10 cellular contexts compared by ENCODE assay signal in the genomic region with DNA sequence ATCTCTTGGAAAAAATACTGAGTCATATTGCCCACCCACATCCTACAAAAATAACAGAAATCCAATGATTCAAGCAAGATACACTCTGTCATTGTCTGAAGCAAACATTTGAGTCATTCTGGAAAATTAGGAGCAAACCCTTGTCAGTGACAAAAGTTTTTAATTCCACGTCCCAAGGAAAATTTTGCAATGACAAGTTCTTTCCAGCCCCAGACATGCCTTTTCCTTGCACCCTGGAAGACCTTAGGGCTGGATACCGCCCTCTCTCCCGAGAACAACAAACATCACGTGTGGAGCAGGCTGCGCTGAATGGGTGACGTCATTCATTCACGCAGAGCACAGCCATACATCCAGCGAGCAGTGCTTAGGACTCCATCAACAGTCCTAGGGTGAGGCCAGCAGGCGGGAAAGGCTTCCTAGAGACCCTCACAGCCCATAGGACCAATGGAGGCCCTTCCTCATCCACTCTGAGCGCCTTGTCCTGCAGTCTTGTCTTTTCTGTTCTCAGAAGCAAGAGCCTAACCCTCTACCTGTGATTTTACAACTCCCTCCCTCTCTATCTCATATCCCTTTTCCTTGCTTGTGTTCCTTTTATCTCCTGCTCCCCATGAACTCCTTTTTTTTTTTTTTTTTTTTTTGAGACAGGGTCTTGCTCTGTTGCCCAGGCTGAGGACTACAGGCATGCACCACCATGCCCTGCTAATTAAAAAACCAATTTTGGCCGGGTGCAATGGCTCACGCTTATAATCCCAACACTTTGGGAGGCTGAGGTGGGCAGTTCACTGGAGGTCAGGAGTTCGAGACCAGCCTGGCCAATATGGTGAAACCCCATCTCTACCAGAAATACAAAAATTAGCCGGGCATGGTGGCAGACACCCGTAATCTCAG. TPM values are rescaled to one million over a fixed set of nuclear protein-coding genes. Genes with fewer than 3 reads are reported as not detected.
DNase-seq lines count a peak whose midpoint lies in the region; ATAC-seq and TF ChIP-seq lines count a peak whose summit lies in the region.
"Had no signal": no experiment of that assay in that cellular context is flagged by ENCODE, and none has a peak within 500 bp of the region (broad histone marks: within the 10 kb centered on the region; RNA-seq: fewer than 3 reads in every experiment).

No MANE protein-coding gene starts in this region.

- TF ChIP-seq CTCF in brain microvascular endothelial cell (IDR thresholded peaks at IDR 0.05; ENCODE audit: low read depth, low read length, missing control alignments) (no peak), upper lobe of left lung (IDR thresholded peaks at IDR 0.05) (no peak)

- H3K27ac ChIP-seq in brain microvascular endothelial cell: peak overlapping the region; percentile 52
- no peak overlapping the region for H3K27ac ChIP-seq in upper lobe of left lung

- H3K27me3 ChIP-seq in brain microvascular endothelial cell (replicated peaks): no peaks in the 10 kb centered on the region
- no peaks in the 10 kb centered on the region for H3K27me3 ChIP-seq in upper lobe of left lung

- ATAC-seq in upper lobe of left lung (ENCODE audit: low FRiP score in 2 of 2): peak; percentile 62 to 88
- ATAC-seq: T-helper 17 cell had no signal

- no peaks in the 10 kb centered on the region for H3K4me1 ChIP-seq in upper lobe of left lung

- in situ Hi-C loops in brain microvascular endothelial cell (cut with HindIII; ENCODE audit: low pct_ligation_motif_present, low sequenced_read_pairs): no loop called here

- H3K4me3 ChIP-seq in brain microvascular endothelial cell (ENCODE audit: low read depth, low read length) (peak overlapping the region; percentile 37), upper lobe of left lung (no peak overlapping the region)

- 82 to 83% methylated on average over 15 of the region's 15 CpGs for WGBS in upper lobe of left lung, 2 donors

- H3K36me3 ChIP-seq in brain microvascular endothelial cell (replicated peaks) (no peaks in the 10 kb centered on the region), upper lobe of left lung (no peaks in the 10 kb centered on the region)

- no peak for TF ChIP-seq POLR2A in upper lobe of left lung (IDR thresholded peaks at IDR 0.05)

- peak; percentile 66 for DNase-seq in NCI-H1436 (lab: John Stamatoyannopoulos, UW)
- peak; percentile 72 for DNase-seq in brain microvascular endothelial cell
- DNase-seq in hepatic stellate cell (ENCODE audit: low spot score): peak; percentile 29
- peak in 1 of 2 donors; percentile 54 for DNase-seq in upper lobe of left lung
- DNase-seq in DMS153 (lab: John Stamatoyannopoulos, UW): no peak
- no peak for DNase-seq in HCEC 1CT
- DNase-seq in T-helper 2 cell: no peak
- DNase-seq: activated T-cell treated with anti-CD3 and anti-CD28 coated beads, Interleukin-2, amount 50 U/mL, for 24 hours; NCI-H1092 treated with DMSO at 0.1 percent for 48 hours; T-helper 17 cell had no signal

- no peaks in the 10 kb centered on the region for H3K9me3 ChIP-seq in upper lobe of left lung

- no peak for TF ChIP-seq EP300 in upper lobe of left lung (IDR thresholded peaks at IDR 0.05)

RNA-seq across cellular contexts. Expression of gene KDM7A, which starts 23.6 kb away (rescaled TPM):
- 10 to 100 TPM; 12.9 to 41.8 (median 18.2) TPM for total RNA-seq in upper lobe of left lung

Comparison
In these comparisons a context has a peak if more than half of its experiments do, and no peak if none do; other contexts are left out.
1. DNase-seq: peak in NCI-H1436 (single experiment), brain microvascular endothelial cell (single experiment) and hepatic stellate cell (single experiment); none in DMS153 (single experiment), HCEC 1CT (single experiment) and T-helper 2 cell (0 of 5).